18 cellular contexts compared by ENCODE assay signal in the genomic region with DNA sequence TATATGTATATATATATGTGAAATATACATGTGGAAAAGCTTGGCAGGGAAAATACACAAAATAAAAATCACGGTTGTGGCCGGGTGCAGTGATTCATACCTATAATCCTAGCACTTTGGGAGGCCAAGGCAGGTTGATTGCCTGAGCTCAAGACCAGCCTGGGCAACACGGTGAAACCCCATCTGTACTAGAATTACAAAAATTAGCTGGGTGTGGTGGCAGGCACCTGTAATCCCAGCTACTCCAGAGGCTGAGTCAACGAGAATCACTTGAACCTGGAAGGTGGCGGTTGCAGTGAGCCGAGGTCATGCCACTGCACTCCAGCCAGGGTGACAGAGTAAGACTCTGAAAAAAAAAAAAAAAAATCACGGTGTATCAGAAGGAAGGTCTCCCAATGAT. TPM values are rescaled to one million over a fixed set of nuclear protein-coding genes. Genes with fewer than 3 reads are reported as not detected.
DNase-seq lines count a peak whose midpoint lies in the region; ATAC-seq and TF ChIP-seq lines count a peak whose summit lies in the region.
"Had no signal": no experiment of that assay in that cellular context is flagged by ENCODE, and none has a peak within 500 bp of the region (broad histone marks: within the 10 kb centered on the region; RNA-seq: fewer than 3 reads in every experiment).

No MANE protein-coding gene starts in this region.

- H2BK15ac ChIP-seq in mesendoderm (replicated peaks; ENCODE audit: low read depth) = peak overlapping the region; percentile 85

- no peak for TF ChIP-seq CTCF in HEK293 (tag by site-specific recombination; IDR thresholded peaks at IDR 0.05)
- no peak for TF ChIP-seq CTCF in Calu3 (IDR thresholded peaks at IDR 0.05; ENCODE audit: unreplicated experiment)

- no peak overlapping the region for H3K9ac ChIP-seq in mesendoderm (ENCODE audit: low read length)
- H3K9ac ChIP-seq: BLaER1 had no signal

- no TSS peak for BruUV-seq in Calu3 (replicated peaks; lab: Mats Ljungman, UMichigan)

- no peak overlapping the region for H3K27ac Mint-ChIP-seq in Calu3 (ENCODE audit: unreplicated experiment)
- H3K27ac Mint-ChIP-seq: CD14-positive monocyte had no signal

- no peak overlapping the region for H3K4ac ChIP-seq in mesendoderm (ENCODE audit: low read depth, low read length)

- H3K4me1 Mint-ChIP-seq in Calu3 (ENCODE audit: low read depth, unreplicated experiment) = peaks cover 17% of the 10 kb centered on the region

- ATAC-seq in esophagus mucosa (peak; percentile 84), HG02852 (IDR thresholded peaks at IDR 0.05; ENCODE audit: unreplicated experiment) (no peak)
- ATAC-seq: A549 had no signal

- H3K23ac ChIP-seq in mesendoderm (ENCODE audit: low read length) = no peak overlapping the region

- no peaks in the 10 kb centered on the region for H3K27me3 ChIP-seq in mesendoderm (ENCODE audit: insufficient read depth, low read length, poor library complexity)
- H3K27me3 ChIP-seq: BLaER1 had no signal

- POLR2A ChIA-PET in HEK293 (lab: Yijun Ruan, JAX) = no interaction called here

- peak overlapping the region; percentile 39 for H3K18ac ChIP-seq in mesendoderm (ENCODE audit: low read length)

- H3K79me1 ChIP-seq in mesendoderm (ENCODE audit: low read length) = no peaks in the 10 kb centered on the region

- H3K4me1 ChIP-seq in HEK293 (ENCODE audit: control insufficient read depth, insufficient read depth, low read length) = peaks cover 10% of the 10 kb centered on the region
- peaks cover 11% of the 10 kb centered on the region for H3K4me1 ChIP-seq in mesendoderm (ENCODE audit: control insufficient read depth, low read depth, low read length)
- H3K4me1 ChIP-seq: BLaER1 had no signal

- no peak overlapping the region for H2BK5ac ChIP-seq in mesendoderm (ENCODE audit: low read length)

- H3K4me2 ChIP-seq in mesendoderm (ENCODE audit: low read length) = no peak overlapping the region
- H3K4me2 ChIP-seq: A549, BLaER1 had no signal

- no peak overlapping the region for H2BK120ac ChIP-seq in mesendoderm (ENCODE audit: low read depth, low read length)

- no peaks in the 10 kb centered on the region for H3K27me3 Mint-ChIP-seq in Calu3 (ENCODE audit: unreplicated experiment)
- H3K27me3 Mint-ChIP-seq: CD4-positive, alpha-beta memory T cell had no signal

- no peak overlapping the region for H3K56ac ChIP-seq in mesendoderm (ENCODE audit: low read length)

- H3K9me3 ChIP-seq in HEK293 (ENCODE audit: control insufficient read depth, insufficient read depth, low read depth, low read length) = no peaks in the 10 kb centered on the region
- H3K9me3 ChIP-seq: A549, BLaER1 had no signal

- no peak overlapping the region for H3K4me3 ChIP-seq in HEK293 (ENCODE audit: low read depth, low read length)
- H3K4me3 ChIP-seq in mesendoderm (ENCODE audit: low read length) = no peak overlapping the region
- H3K4me3 ChIP-seq: A549, BLaER1 had no signal

- no peak overlapping the region for H3K27ac ChIP-seq in HEK293 (ENCODE audit: extremely low read depth, low read depth, low read length)
- H3K27ac ChIP-seq in mesendoderm (ENCODE audit: low read depth, low read length) = no peak overlapping the region
- H3K27ac ChIP-seq: 22Rv1, A549, BLaER1, HL-60 had no signal

- H3K36me3 ChIP-seq in HEK293 (ENCODE audit: control insufficient read depth in 2 of 2, insufficient read depth in 1 of 2, low read length in 2 of 2) (no peaks in the 10 kb centered on the region), mesendoderm (ENCODE audit: control insufficient read depth, insufficient read depth, low read length) (no peaks in the 10 kb centered on the region)
- H3K36me3 ChIP-seq: BLaER1 had no signal

- no peaks in the 10 kb centered on the region for H3K9me3 Mint-ChIP-seq in Calu3 (ENCODE audit: low read depth, unreplicated experiment)
- H3K9me3 Mint-ChIP-seq: CD4-positive, alpha-beta memory T cell; H9 had no signal

- no peak overlapping the region for H4K8ac ChIP-seq in mesendoderm (ENCODE audit: low read depth, low read length)

- no peak overlapping the region for H4K5ac ChIP-seq in mesendoderm (ENCODE audit: low read length)

- H3K79me2 ChIP-seq in mesendoderm (ENCODE audit: control insufficient read depth, insufficient read depth, low read length) = no peaks in the 10 kb centered on the region

- H2AK5ac ChIP-seq in mesendoderm (ENCODE audit: low read length) = no peak overlapping the region

- DNase-seq in DMS53 (lab: John Stamatoyannopoulos, UW) (peak; percentile 13), DMS53 treated with DMSO at 0.1 percent for 48 hours (lab: John Stamatoyannopoulos, UW; ENCODE audit: unreplicated experiment) (no peak), mesendoderm (no peak), Calu3 (no peak), COLO829 (ENCODE audit: low spot score) (no peak)
- DNase-seq: CD4-positive, alpha-beta memory T cell; DMS 273 treated with DMSO at 0.1 percent for 48 hours; DMS79; GF-D8; H9 had no signal

- no CpG with 5 or more reads among the region's 7 CpGs for WGBS in mesendoderm (ENCODE audit: extremely low coverage, insufficient coverage, low lambda C conversion rate)

- H3K36me3 Mint-ChIP-seq in Calu3 (ENCODE audit: insufficient read depth, unreplicated experiment) = no peaks in the 10 kb centered on the region
- H3K36me3 Mint-ChIP-seq: CD14-positive monocyte had no signal

- H3K4me3 Mint-ChIP-seq in Calu3 (ENCODE audit: low read depth, unreplicated experiment) = no peak overlapping the region
- H3K4me3 Mint-ChIP-seq: CD14-positive monocyte, H9 had no signal

- intact Hi-C loops in Calu3 (cut with micrococcal nuclease; ENCODE audit: unreplicated experiment) = no loop called here

- CTCF ChIA-PET in HEK293 (lab: Yijun Ruan, JAX) = interaction anchor here (0.7 kb wide), 1 partner anchor 1104 kb away, joined by 3 read pairs; no protein-coding TSS in a partner anchor
- CTCF ChIA-PET in Calu3 (lab: Charles Lee) = interaction anchor here (0.7 kb wide), 1 partner anchor 11 kb away, joined by 3 read pairs; no protein-coding TSS in a partner anchor

TF ChIP-seq in HEK293, 187 proteins besides CTCF, POLR2A, EP300 and RAD21:
- peak; percentile 84 for TF ChIP-seq OSR2 (tag by site-specific recombination; IDR thresholded peaks at IDR 0.05)
- peak; percentile 72; the same call in 1 of the 2 replicates for TF ChIP-seq ZNF394 (tag by site-specific recombination; IDR thresholded peaks at IDR 0.05; ENCODE audit: borderline replicate concordance)
- no peak for TF ChIP-seq KLF16 (tag by site-specific recombination; IDR thresholded peaks at IDR 0.05)
- TF ChIP-seq SP7 (tag by site-specific recombination; IDR thresholded peaks at IDR 0.05) = peak; percentile 63
- no peak for TF ChIP-seq ZNF677 (tag by site-specific recombination; IDR thresholded peaks at IDR 0.05)
- peak; percentile 20; the same call in 1 of the 2 replicates for TF ChIP-seq GLIS1 (tag by site-specific recombination; IDR thresholded peaks at IDR 0.05)

RNA-seq across cellular contexts. Expression of gene ARHGEF3, which starts 20.8 kb away (rescaled TPM):
- 30.2 TPM for total RNA-seq in esophagus mucosa
- polyA plus RNA-seq in mesendoderm (2013, experiment 1 of 2) = 2.7 TPM
- polyA plus RNA-seq in mesendoderm (2013, experiment 2 of 2) = 2.8 TPM
- total RNA-seq in Calu3 (2022) = 20.9 and 21.8 TPM in 2 replicates
